Comparison of ENCODE assay signal across 8 cellular contexts in the genomic region with DNA sequence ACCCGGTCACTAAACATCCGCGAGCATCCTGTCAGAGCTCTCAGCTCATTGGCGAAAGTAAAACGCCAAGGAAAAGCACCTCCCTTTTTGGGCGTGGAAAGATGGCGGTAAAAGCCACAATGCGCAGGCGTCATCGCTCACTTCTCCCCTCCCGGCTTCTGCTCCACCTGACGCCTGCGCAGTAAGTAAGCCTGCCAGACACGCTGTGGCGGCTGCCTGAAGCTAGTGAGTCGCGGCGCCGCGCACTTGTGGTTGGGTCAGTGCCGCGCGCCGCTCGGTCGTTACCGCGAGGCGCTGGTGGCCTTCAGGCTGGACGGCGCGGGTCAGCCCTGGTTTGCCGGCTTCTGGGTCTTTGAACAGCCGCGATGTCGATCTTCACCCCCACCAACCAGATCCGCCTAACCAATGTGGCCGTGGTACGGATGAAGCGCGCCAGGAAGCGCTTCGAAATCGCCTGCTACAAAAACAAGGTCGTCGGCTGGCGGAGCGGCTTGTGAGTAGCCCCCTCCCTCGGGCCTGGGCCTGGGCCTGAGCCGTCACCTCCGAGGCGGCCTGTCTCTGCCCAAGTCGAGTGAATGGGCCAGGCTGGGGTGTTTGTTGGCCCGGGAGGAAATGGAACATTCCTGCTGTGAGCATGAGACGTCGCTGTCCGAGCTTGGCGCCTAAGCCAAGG. TPM values are rescaled to one million over a fixed set of nuclear protein-coding genes. Genes with fewer than 3 reads are reported as not detected.
DNase-seq lines count a peak whose midpoint lies in the region; ATAC-seq and TF ChIP-seq lines count a peak whose summit lies in the region.
"Not testable (repeated sequence)": the region's sequence is repeated elsewhere in the genome, so short reads cannot be mapped to it uniquely, and the experiment has no call there.

No MANE protein-coding gene starts in this region.

- peak overlapping the region; percentile 88 for H3K4me3 Mint-ChIP-seq in Calu3 (ENCODE audit: low read depth, unreplicated experiment)
- peak overlapping the region; percentile 77 for H3K4me3 Mint-ChIP-seq in endodermal cell

- H3K9ac ChIP-seq in HUES48 (ENCODE audit: low read depth, low read length) (peak overlapping the region; percentile 69), NT2/D1 (ENCODE audit: insufficient read length, low read depth) (peak overlapping the region; percentile 74), endodermal cell (ENCODE audit: extremely low read depth, low read length, poor library complexity, severe bottlenecking) (peak overlapping the region; percentile 91)

- not testable (repeated sequence) for H3K4me1 ChIP-seq in HUES48 (ENCODE audit: control insufficient read depth, insufficient read depth, low read length); NT2/D1 (ENCODE audit: insufficient read depth, insufficient read length); endodermal cell (ENCODE audit: control insufficient read depth, insufficient read depth, low read length)

- DNase-seq in Calu3, result peak; percentile 91
- DNase-seq in NT2/D1 (ENCODE audit: low read depth, low spot score), result peak; percentile 96
- peak; percentile 97 for DNase-seq in activated CD8-positive, alpha-beta memory T cell treated with anti-CD3 and anti-CD28 coated beads, Interleukin-2, amount 50 U/mL, for 24 hours (ENCODE audit: extremely low read depth)
- peak; percentile 98 for DNase-seq in endodermal cell
- peak; percentile 97 for DNase-seq in mesenteric fat pad (ENCODE audit: low spot score)
- peak; percentile 96 for DNase-seq in stimulated activated CD8-positive, alpha-beta memory T cell treated with anti-CD3 and anti-CD28 coated beads, Interleukin-15, amount 100 ng/mL, for 1 hour (ENCODE audit: low read depth)

- H3K27me3 Mint-ChIP-seq in Calu3 (ENCODE audit: unreplicated experiment); endodermal cell (ENCODE audit: insufficient read depth): not testable (repeated sequence)

- H3K4me1 Mint-ChIP-seq in Calu3 (ENCODE audit: low read depth, unreplicated experiment); endodermal cell: not testable (repeated sequence)

- not testable (repeated sequence) for H3K9me3 Mint-ChIP-seq in Calu3 (ENCODE audit: low read depth, unreplicated experiment); endodermal cell

- intact Hi-C loops in Calu3 (cut with micrococcal nuclease; ENCODE audit: unreplicated experiment), result loop anchor here (10.0 kb wide), 1 partner anchor 85 kb away; no protein-coding TSS in a partner anchor

- H3K27ac Mint-ChIP-seq in Calu3 (ENCODE audit: unreplicated experiment) (peak overlapping the region; percentile 89), endodermal cell (peak overlapping the region; percentile 96)

- peaks cover 27% of the 10 kb centered on the region for H3K36me3 ChIP-seq in HUES48 (ENCODE audit: control insufficient read depth, insufficient read depth, low read length)
- H3K36me3 ChIP-seq in NT2/D1 (ENCODE audit: insufficient read depth, insufficient read length, low read length), result peaks cover 22% of the 10 kb centered on the region
- H3K36me3 ChIP-seq in endodermal cell (ENCODE audit: control insufficient read depth, insufficient read depth, low read length), result peaks cover 29% of the 10 kb centered on the region

- H3K27me3 ChIP-seq in HUES48 (ENCODE audit: control insufficient read depth, insufficient read depth, low read length); NT2/D1 (ENCODE audit: insufficient read depth, insufficient read length); endodermal cell (ENCODE audit: control insufficient read depth, insufficient read depth, low read length, poor library complexity, severe bottlenecking): not testable (repeated sequence)

- H3K4me3 ChIP-seq in HUES48 (ENCODE audit: low read depth, low read length) (peak overlapping the region; percentile 76), NT2/D1 (ENCODE audit: insufficient read length, low read depth) (peak overlapping the region; percentile 74), endodermal cell (ENCODE audit: low read length) (peak overlapping the region; percentile 94)

- H3K36me3 Mint-ChIP-seq in Calu3 (ENCODE audit: insufficient read depth, unreplicated experiment), result peaks cover 46% of the 10 kb centered on the region
- H3K36me3 Mint-ChIP-seq in endodermal cell (ENCODE audit: low read depth), result peaks cover 23% of the 10 kb centered on the region

- TF ChIP-seq CTCF in Calu3 (IDR thresholded peaks at IDR 0.05; ENCODE audit: unreplicated experiment); endodermal cell (conservative IDR thresholded peaks at IDR 0.05): not testable (repeated sequence)

- BruUV-seq in Calu3 (replicated peaks; lab: Mats Ljungman, UMichigan), result not testable (repeated sequence)

- CTCF ChIA-PET in Calu3 (lab: Charles Lee), result interaction anchor here (0.7 kb wide), 1 partner anchor 86 kb away, joined by 3 read pairs; no protein-coding TSS in a partner anchor

- WGBS in endodermal cell (ENCODE audit: insufficient coverage in 1 of 2, insufficient read length in 1 of 2), 2 experiments, result 0 to 1% methylated on average over 18 to 58 of the region's 58 CpGs

- H3K9me3 ChIP-seq in HUES48 (ENCODE audit: control insufficient read depth, insufficient read depth, low read length); NT2/D1 (ENCODE audit: insufficient read depth, low read length); endodermal cell (ENCODE audit: control insufficient read depth, low read length): not testable (repeated sequence)

- peak; percentile 54 for ATAC-seq in GM21423 (IDR thresholded peaks at IDR 0.05; ENCODE audit: unreplicated experiment)

- H3K27ac ChIP-seq in HUES48 (ENCODE audit: low read depth, low read length) (peak overlapping the region; percentile 86), endodermal cell (ENCODE audit: low read depth, low read length) (peak overlapping the region; percentile 90)

RNA-seq across cellular contexts. Expression of gene TYW1B, which starts 1.4 kb away (rescaled TPM):
- total RNA-seq in Calu3 (2022) (1.7 and 2.4 TPM in 2 replicates), endodermal cell (1 to 10 TPM; 3.7 to 3.9 TPM), mesenteric fat pad (2.4 TPM)
- polyA plus RNA-seq in endodermal cell (2013, experiment 1 of 2), result 6.2 TPM
- 5.5 TPM for polyA plus RNA-seq in endodermal cell (2013, experiment 2 of 2)

Comparison
In these comparisons a context has a peak if more than half of its experiments do, and no peak if none do; other contexts are left out.
1. Peak in every context shown above with its lines: DNase-seq, ATAC-seq, H3K4me3 ChIP-seq and H3K27ac ChIP-seq.